In the genomic region with DNA sequence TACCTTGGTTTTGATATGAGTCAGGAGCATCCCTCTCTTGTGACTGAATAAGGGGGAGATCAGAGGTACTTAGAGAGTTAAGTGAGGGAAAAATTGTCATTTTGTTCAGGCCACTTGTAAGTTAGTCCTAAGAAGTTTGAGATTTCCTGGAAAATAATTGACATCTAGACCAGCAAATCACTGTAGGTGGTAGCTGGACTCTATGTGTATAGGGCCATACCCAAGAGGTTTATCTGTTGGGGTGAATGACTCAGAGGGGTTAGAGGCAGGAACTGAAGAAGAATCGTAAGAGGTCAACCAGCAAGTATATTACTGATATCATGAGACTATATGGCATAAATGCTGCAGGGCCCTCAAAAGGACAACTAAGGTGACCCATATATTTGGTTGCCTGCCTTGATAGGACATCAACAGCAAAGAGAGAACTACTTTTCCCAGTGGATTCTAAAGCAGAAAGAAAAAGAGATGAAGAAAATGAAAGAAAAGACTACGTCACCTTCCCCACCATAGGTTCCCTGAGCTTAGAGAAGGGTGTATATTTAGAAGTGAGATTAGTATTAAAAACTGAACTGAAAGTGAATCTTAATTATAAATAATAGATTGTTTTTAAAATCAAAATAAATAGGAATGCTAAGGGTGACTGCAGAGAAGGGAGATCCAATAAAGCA, we compare ENCODE assay signal across 11 cellular contexts. TPM values are rescaled to one million over a fixed set of nuclear protein-coding genes. Genes with fewer than 3 reads are reported as not detected.
A peak's percentile ranks its signal among the peaks of the same experiment; 100 is the strongest.
DNase-seq lines count a peak whose midpoint lies in the region; ATAC-seq, FAIRE-seq and TF ChIP-seq lines count a peak whose summit lies in the region.
"Had no signal": no experiment of that assay in that cellular context is flagged by ENCODE, and none has a peak within 500 bp of the region (broad histone marks: within the 10 kb centered on the region; RNA-seq: fewer than 3 reads in every experiment).

No MANE protein-coding gene starts in this region.

- ATAC-seq in GM18519 (IDR thresholded peaks at IDR 0.05; ENCODE audit: low FRiP score, unreplicated experiment) (peak; percentile 67), GM21526 (IDR thresholded peaks at IDR 0.05; ENCODE audit: low FRiP score, unreplicated experiment) (peak; percentile 80), HG03196 (IDR thresholded peaks at IDR 0.05; ENCODE audit: unreplicated experiment) (peak; percentile 85)

- H3K4me3 ChIP-seq in cardiac fibroblast (replicated peaks in 1 of 2; ENCODE audit: low read depth in 2 of 2, low read length in 2 of 2) (no peak overlapping the region), kidney (ENCODE audit: low read length in 2 of 2) (no peak overlapping the region)

- peak; percentile 31 to 46 for DNase-seq in cardiac fibroblast (ENCODE audit: low read depth in 2 of 2)
- DNase-seq in NCI-H2029 (lab: John Stamatoyannopoulos, UW): no peak
- DNase-seq in stimulated activated CD4-positive, alpha-beta T cell treated with anti-CD3 and anti-CD28 coated beads, Interleukin-2, amount 100 ng/mL, for 48 hours: no peak
- DNase-seq in NCI-H510A treated with DMSO at 0.1 percent for 48 hours (lab: John Stamatoyannopoulos, UW): no peak
- no peak for DNase-seq in kidney
- DNase-seq: NCI-H1048, retina had no signal

- intact Hi-C loops in kidney (cut with DNase I): no loop called here

- no peaks in the 10 kb centered on the region for H3K36me3 ChIP-seq in kidney (ENCODE audit: control insufficient read depth in 1 of 2, insufficient read depth in 2 of 2, low read length in 2 of 2)

- FAIRE-seq in kidney (lab: Jason Lieb, UNC): no peak
- FAIRE-seq: G401.6 had no signal

- H3K27ac ChIP-seq in kidney (ENCODE audit: low read depth in 2 of 2, low read length in 2 of 2): no peak overlapping the region

- TF ChIP-seq CTCF in cardiac fibroblast (IDR thresholded peaks at IDR 0.05; ENCODE audit: low read depth, low read length) (no peak), kidney (IDR thresholded peaks at IDR 0.05; ENCODE audit: borderline replicate concordance, extremely low read depth, insufficient read depth) (no peak)

- H3K9me3 ChIP-seq in kidney (ENCODE audit: control insufficient read depth in 1 of 2, low read length in 2 of 2): no peaks in the 10 kb centered on the region

- H3K9ac ChIP-seq in kidney (ENCODE audit: low read length in 2 of 2): no peak overlapping the region

- H3K4me1 ChIP-seq in kidney (ENCODE audit: control insufficient read depth in 1 of 2, insufficient read depth in 1 of 2, low read depth in 1 of 2, low read length in 2 of 2): no peaks in the 10 kb centered on the region

RNA-seq across cellular contexts. Expression of a gene that starts 8.0 kb away (rescaled TPM):
- 40.5 TPM for total RNA-seq in kidney
- polyA plus RNA-seq in kidney (ENCODE audit: insufficient read depth, low read depth, low replicate concordance): 19.8 TPM

RNA-seq across cellular contexts. Expression of a gene that starts 53.9 kb away (rescaled TPM):
- 31.1 TPM for total RNA-seq in kidney
- 26.5 TPM for polyA plus RNA-seq in kidney (ENCODE audit: insufficient read depth, low read depth, low replicate concordance)

Comparison
In these comparisons a context has a peak if more than half of its experiments do, and no peak if none do; other contexts are left out.
1. DNase-seq: peak in cardiac fibroblast (2 of 2); none in NCI-H2029 (single experiment), stimulated activated CD4-positive, alpha-beta T cell treated with anti-CD3 and anti-CD28 coated beads, Interleukin-2, amount 100 ng/mL, for 48 hours (0 of 2), NCI-H510A treated with DMSO at 0.1 percent for 48 hours (single experiment) and kidney (single experiment).
2. Peak in every context shown above with its lines, with median percentiles within 50 percentile points of each other: ATAC-seq.